ENCODE assay signal across 35 cellular contexts in genomic region chr6:163402616-163403015, GRCh38.
"Had no signal": no experiment of that assay in that cellular context is flagged by ENCODE, and none has a peak within 500 bp of the region (broad histone marks: within the 10 kb centered on the region; RNA-seq: fewer than 3 reads in every experiment).

No MANE protein-coding gene starts in this region.

- H3K4me3 Mint-ChIP-seq: activated B cell treated with CpG ODN at 0.5 μM for 24 hours; activated CD4-positive, alpha-beta memory T cell treated with anti-CD3 and anti-CD28 coated beads, Interleukin-2, amount 10 ng/mL, durations not matched to agents 7 days and 5 days; activated naive CD8-positive, alpha-beta T cell; activated naive CD8-positive, alpha-beta T cell treated with anti-CD3 and anti-CD28 coated beads, Interleukin-2, amount 50 U/mL, for 24 hours; activated T-cell treated with anti-CD3 and anti-CD28 coated beads, Interleukin-2, amount 50 U/mL, for 72 hours; central memory CD8-positive, alpha-beta T cell; T-cell had no signal

- FAIRE-seq: RCC 7860 had no signal

- H3K27ac Mint-ChIP-seq: activated B cell treated with CpG ODN at 0.5 μM for 24 hours; activated CD4-positive, alpha-beta memory T cell treated with anti-CD3 and anti-CD28 coated beads, Interleukin-2, amount 10 ng/mL, durations not matched to agents 7 days and 5 days; activated naive CD8-positive, alpha-beta T cell; activated naive CD8-positive, alpha-beta T cell treated with anti-CD3 and anti-CD28 coated beads, Interleukin-2, amount 50 U/mL, for 24 hours; activated T-cell treated with anti-CD3 and anti-CD28 coated beads, Interleukin-2, amount 50 U/mL, for 72 hours; activated T-helper 2 cell treated with anti-CD3 and anti-CD28 coated beads, Interferon-gamma antibody, Interleukin-2, Interleukin-4, amounts not matched to agents 10 μg/mL and 5 μg/mL and 100 μg/mL, durations not matched to agents 14 hours and 24 hours and 36 hours; T-cell had no signal

- H3K36me3 ChIP-seq: cardiac muscle cell had no signal

- ATAC-seq: activated naive CD8-positive, alpha-beta T cell treated with anti-CD3 and anti-CD28 coated beads, Interleukin-2, amount 50 U/mL, for 24 hours; activated T-cell treated with anti-CD3 and anti-CD28 coated beads, Interleukin-2, amount 50 U/mL, for 72 hours; Right ventricle myocardium inferior; SK-N-SH treated with all-trans-retinoic acid at 6 μM for 48 hours; T-cell had no signal

- H3K27me3 ChIP-seq: cardiac muscle cell had no signal

- H2AFZ ChIP-seq: PC-9 had no signal

- H3K4me2 ChIP-seq: PC-9 had no signal

- H3K27ac ChIP-seq: PC-9, RWPE1, VCaP had no signal

- H3K36me3 Mint-ChIP-seq: activated naive CD8-positive, alpha-beta T cell; T-cell had no signal

- DNase-seq: activated B cell treated with CpG ODN at 0.5 μM for 24 hours; activated CD4-positive, alpha-beta memory T cell treated with anti-CD3 and anti-CD28 coated beads, Interleukin-2, amount 10 ng/mL, durations not matched to agents 7 days and 5 days; activated CD4-positive, alpha-beta T cell treated with anti-CD3 and anti-CD28 coated beads for 48 hours; activated CD4-positive, CD25-positive, alpha-beta regulatory T cell treated with anti-CD3 and anti-CD28 coated beads, Interleukin-2, amount 50 U/mL, for 72 hours; activated gamma-delta T cell; activated naive CD4-positive, alpha-beta T cell treated with Interleukin-2 at 50 U/mL for 16 hours; activated naive CD8-positive, alpha-beta T cell treated with anti-CD3 and anti-CD28 coated beads, Interleukin-2, amount 50 U/mL, for 24 hours; activated T-cell treated with anti-CD3 and anti-CD28 coated beads, Interleukin-2, amount 50 U/mL, for 1 hour; activated T-cell treated with anti-CD3 and anti-CD28 coated beads, Interleukin-2, amount 50 U/mL, for 72 hours; aorta; Karpas-422; KBM-7; NCI-H1105 treated with DMSO at 0.1 percent for 48 hours; NCI-H1436 treated with DMSO at 0.1 percent for 48 hours; NCI-H1694 treated with DMSO at 0.1 percent for 48 hours; NCI-H2029; NCI-H345; NCI-H510A; NCI-H526; NCI-H748 treated with DMSO at 0.1 percent for 48 hours; NK-92 treated with Interleukin-12 subunit alpha and Interleukin-12 subunit beta, amount 100 ng/mL, for 24 hours; PC-9; SIG-M5; T-cell; T-helper 2 cell; T-helper 9 cell had no signal

- H3K4me3 ChIP-seq: cardiac muscle cell, PC-9 had no signal
